ENCODE assay signal across 8 cellular contexts in genomic region chr11:66545701-66546367, GRCh38. TPM values are rescaled to one million over a fixed set of nuclear protein-coding genes. Genes with fewer than 3 reads are reported as not detected.
DNase-seq lines count a peak whose midpoint lies in the region; ATAC-seq and TF ChIP-seq lines count a peak whose summit lies in the region.

Gene ZDHHC24 (minus strand): TSS chr11:66546048. CDS start chr11:66546003, 45 bp downstream.

- peak within 1 kb of the TSS; percentile 77 for H3K4me2 ChIP-seq in DND-41 (ENCODE audit: insufficient read depth, low read length)
- peak within 1 kb of the TSS; percentile 99 for H3K4me2 ChIP-seq in GM23248 (ENCODE audit: unreplicated experiment)

- H3K36me3 Mint-ChIP-seq in activated T-helper 17 cell treated with anti-CD3 and anti-CD28 coated beads, Interleukin-2, amount 50 U/mL, for 72 hours (ENCODE audit: low read depth): peaks cover 28% of the 10 kb centered on the region
- no peaks in the 10 kb centered on the region for H3K36me3 Mint-ChIP-seq in natural killer cell

- in situ Hi-C loops in GM23248 (cut with MboI): no loop called here

- TF ChIP-seq CTCF in DND-41 (IDR thresholded peaks at IDR 0.05; ENCODE audit: borderline replicate concordance, extremely low read depth, low read length, poor library complexity, severe bottlenecking): no peak
- no peak for TF ChIP-seq CTCF in RWPE1 (conservative IDR thresholded peaks at IDR 0.05; ENCODE audit: low read depth)
- no peak for TF ChIP-seq CTCF in natural killer cell (IDR thresholded peaks at IDR 0.05)

- H3K9me3 ChIP-seq in DND-41 (ENCODE audit: insufficient read depth, low read length, severe bottlenecking) (no peaks in the 10 kb centered on the region), GM23248 (ENCODE audit: low read depth) (no peaks in the 10 kb centered on the region)

- H3K36me3 ChIP-seq in DND-41 (ENCODE audit: insufficient read depth, low read length) (peaks cover 21% of the 10 kb centered on the region), GM23248 (ENCODE audit: low read depth) (no peaks in the 10 kb centered on the region)

- H3K79me2 ChIP-seq in DND-41 (ENCODE audit: insufficient read depth, low read length) (peaks cover 8% of the 10 kb centered on the region), GM23248 (ENCODE audit: insufficient read depth) (peaks cover 7% of the 10 kb centered on the region; the same call in 1 of the 2 replicates)

- H3K4me3 Mint-ChIP-seq in activated T-helper 17 cell treated with anti-CD3 and anti-CD28 coated beads, Interleukin-2, amount 50 U/mL, for 72 hours: peak within 1 kb of the TSS; percentile 95
- H3K4me3 Mint-ChIP-seq in natural killer cell: peak within 1 kb of the TSS; percentile 91

- no peaks in the 10 kb centered on the region for H3K27me3 ChIP-seq in DND-41 (ENCODE audit: insufficient read depth, low read length, poor library complexity)
- H3K27me3 ChIP-seq in GM23248 (replicated peaks; ENCODE audit: insufficient read depth): no peaks in the 10 kb centered on the region

- peak; percentile 83 for DNase-seq in DND-41
- peak; percentile 99 for DNase-seq in GM23248
- DNase-seq in Kasumi-1 (lab: John Stamatoyannopoulos, UW): peak; percentile 90 to 94
- DNase-seq in RWPE1 (ENCODE audit: low spot score): peak; percentile 98
- DNase-seq in fibroblast of peridontal ligament (ENCODE audit: extremely low read depth): peak; percentile 95
- peak; percentile 84 for DNase-seq in natural killer cell
- DNase-seq in stimulated activated naive CD4-positive, alpha-beta T cell treated with Interleukin-2 at 50 U/mL for 16 hours (lab: John Stamatoyannopoulos, UW): peak; percentile 89

- CTCF ChIA-PET in RWPE1 (lab: Yijun Ruan, JAX): interaction anchor here (0.5 to 1.0 kb wide), 5 partner anchors 35 to 1962 kb away, joined by 3 to 6 read pairs (median 3); partner anchors contain the start of genes CCDC87 and CCS

- peaks cover 32% of the 10 kb centered on the region for H3K4me1 ChIP-seq in DND-41 (ENCODE audit: insufficient read depth, low read length)
- peaks cover 15% of the 10 kb centered on the region; the same call in 1 of the 2 replicates for H3K4me1 ChIP-seq in GM23248 (ENCODE audit: insufficient read depth)

- no peaks in the 10 kb centered on the region for H3K9me3 Mint-ChIP-seq in activated T-helper 17 cell treated with anti-CD3 and anti-CD28 coated beads, Interleukin-2, amount 50 U/mL, for 72 hours
- no peaks in the 10 kb centered on the region for H3K9me3 Mint-ChIP-seq in natural killer cell

- H3K9ac ChIP-seq in DND-41 (ENCODE audit: low read depth, low read length) (peak within 1 kb of the TSS; percentile 91), GM23248 (peak within 1 kb of the TSS; percentile 93)

- H3K4me1 Mint-ChIP-seq in activated T-helper 17 cell treated with anti-CD3 and anti-CD28 coated beads, Interleukin-2, amount 50 U/mL, for 72 hours: peaks cover 31% of the 10 kb centered on the region
- peaks cover 41 to 52% of the 10 kb centered on the region in 2 donors for H3K4me1 Mint-ChIP-seq in natural killer cell

- no peaks in the 10 kb centered on the region for H3K9me2 ChIP-seq in GM23248 (ENCODE audit: insufficient read depth)

- 1% methylated on average over 46 to 61 of the region's 71 CpGs for WGBS in GM23248 (ENCODE audit: low coverage in 1 of 2, low lambda C conversion rate in 2 of 2, missing lambda C conversion rate in 2 of 2), 2 experiments

- H3K27ac Mint-ChIP-seq in activated T-helper 17 cell treated with anti-CD3 and anti-CD28 coated beads, Interleukin-2, amount 50 U/mL, for 72 hours: peak within 1 kb of the TSS; percentile 92
- H3K27ac Mint-ChIP-seq in natural killer cell: peak within 1 kb of the TSS; percentile 91 to 92

- no peaks in the 10 kb centered on the region for H3F3A ChIP-seq in GM23248 (ENCODE audit: insufficient read depth)

- H3K4me3 ChIP-seq in DND-41 (ENCODE audit: low read depth in 1 of 2, low read length in 2 of 2): peak within 1 kb of the TSS; percentile 83 to 90
- H3K4me3 ChIP-seq in GM23248: peak within 1 kb of the TSS; percentile 91

- ATAC-seq in DND-41 (ENCODE audit: insufficient read depth, low read depth): peak; percentile 77
- ATAC-seq in activated T-helper 17 cell treated with anti-CD3 and anti-CD28 coated beads, Interleukin-2, amount 50 U/mL, for 72 hours (replicated peaks): peak; percentile 96
- peak; percentile 79 to 88 (median 80) for ATAC-seq in natural killer cell

- H3K27ac ChIP-seq in DND-41 (ENCODE audit: low read length) (peak within 1 kb of the TSS; percentile 74), GM23248 (peak within 1 kb of the TSS; percentile 44), RWPE1 (peak within 1 kb of the TSS; percentile 66)

- POLR2A ChIA-PET in RWPE1 (lab: Yijun Ruan, JAX; ENCODE audit: low non-redundant PET): interaction anchor here (0.5 to 0.9 kb wide), 3 partner anchors 11 to 145 kb away, joined by 3 to 4 read pairs (median 4); no protein-coding TSS in a partner anchor

- H2AFZ ChIP-seq in DND-41 (ENCODE audit: low read depth, low read length) (peak within 1 kb of the TSS; percentile 95), GM23248 (peak within 1 kb of the TSS; percentile 81)

- H4K20me1 ChIP-seq in DND-41 (ENCODE audit: insufficient read depth, low read length) (no peaks in the 10 kb centered on the region), GM23248 (ENCODE audit: insufficient read depth) (no peaks in the 10 kb centered on the region)

- H3K27me3 Mint-ChIP-seq in activated T-helper 17 cell treated with anti-CD3 and anti-CD28 coated beads, Interleukin-2, amount 50 U/mL, for 72 hours: no peaks in the 10 kb centered on the region
- H3K27me3 Mint-ChIP-seq in natural killer cell (ENCODE audit: low read depth in 2 of 2): peaks cover 0 to 9% of the 10 kb centered on the region in 2 donors

- intact Hi-C loops in natural killer cell (cut with micrococcal nuclease): loop anchor here (1.0 to 10.0 kb wide), 3 partner anchors 70 to 289 kb away; partner anchors contain the start of gene RBM14

RNA-seq across cellular contexts. Expression of gene ZDHHC24, which starts in this region (rescaled TPM):
- total RNA-seq in GM23248 (2014; rRNA removed; shearing (Covaris generic)): 20.8 and 27.3 TPM in 2 replicates
- 22.3 and 23.5 TPM in 2 replicates for polyA plus RNA-seq in GM23248 (2016; fragmentation: Nextera tagmentation; extraction: Ambion mirVana)
- 10 to 100 TPM in 1 of 2 donors, 1 to 10 TPM in 1; 8.7 to 12.6 TPM for total RNA-seq in activated T-helper 17 cell treated with anti-CD3 and anti-CD28 coated beads, Interleukin-2, amount 50 U/mL, for 72 hours
- 10 to 100 TPM; 18.5 to 34.9 (median 28.9) TPM for total RNA-seq in natural killer cell

Comparison
In these comparisons a context has a peak if more than half of its experiments do, and no peak if none do; other contexts are left out.
1. Peak in every context shown above with its lines: DNase-seq, ATAC-seq, H3K4me3 ChIP-seq and H3K27ac ChIP-seq.